In the genomic region with DNA sequence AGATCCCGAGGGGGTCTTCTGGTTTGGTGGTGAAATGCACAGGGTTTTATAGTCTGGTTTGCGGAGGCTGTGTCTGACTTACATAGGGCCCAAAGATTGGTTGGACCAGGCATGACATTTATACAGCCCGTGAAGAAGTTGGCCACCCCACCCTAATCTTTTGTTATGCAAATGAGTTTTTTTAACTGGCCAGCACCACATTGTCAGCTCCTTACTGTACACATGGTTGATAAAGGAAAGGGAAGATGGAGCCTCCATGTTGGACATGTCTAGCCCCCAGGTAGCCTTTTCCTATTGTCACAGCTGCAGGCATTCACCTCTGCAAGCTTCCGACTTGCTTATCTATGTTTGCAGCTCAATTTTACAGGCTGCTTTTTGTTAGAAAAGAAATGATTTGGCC, we compare ENCODE assay signal across 28 cellular contexts.
"Had no signal": no experiment of that assay in that cellular context is flagged by ENCODE, and none has a peak within 500 bp of the region (broad histone marks: within the 10 kb centered on the region; RNA-seq: fewer than 3 reads in every experiment).

No MANE protein-coding gene starts in this region.

- FAIRE-seq: urothelium cell line had no signal

- H3K27me3 Mint-ChIP-seq: stimulated activated memory B cell treated with anti-CD40 and anti-IgM and Interleukin-4, amounts not matched to agents 10 μg/mL and 1 μg/mL and 100 μg/mL, for 72 hours had no signal

- DNase-seq: stimulated activated CD4-positive, alpha-beta T cell treated with anti-CD3 and anti-CD28 coated beads, Interleukin-2, amount 100 ng/mL, for 48 hours; stimulated activated CD4-positive, alpha-beta T cell treated with anti-CD3 and anti-CD28 coated beads, Interleukin-4, amount 100 ng/mL, for 1 hour; stimulated activated CD4-positive, alpha-beta T cell treated with anti-CD3 and anti-CD28 coated beads, Interleukin-4, amount 100 ng/mL, for 24 hours; stimulated activated CD4-positive, alpha-beta T cell treated with anti-CD3 and anti-CD28 coated beads, Interleukin-4, amount 100 ng/mL, for 4 hours; stimulated activated CD8-positive, alpha-beta memory T cell treated with anti-CD3 and anti-CD28 coated beads, Interleukin-4, amount 100 ng/mL, for 48 hours; stimulated activated naive B cell treated with anti-CD40 and anti-IgM and Interleukin-4, amounts not matched to agents 10 μg/mL and 1 μg/mL and 100 μg/mL, for 72 hours; stimulated activated naive CD4-positive, alpha-beta T cell; stimulated activated naive CD4-positive, alpha-beta T cell treated with Interleukin-2 at 50 U/mL for 16 hours; stimulated activated naive CD8-positive, alpha-beta T cell treated with anti-CD3 and anti-CD28 coated beads, Interleukin-15, amount 100 ng/mL, for 72 hours; stimulated activated naive CD8-positive, alpha-beta T cell treated with anti-CD3 and anti-CD28 coated beads, Interleukin-15, Interleukin-2, amounts not matched to agents 100 U/mL and 50 U/mL, for 24 hours; stomach; substantia nigra; testis; thyroid gland; tibial artery; transverse colon; upper lobe of left lung; upper lobe of right lung; uterus had no signal

- H3K36me3 ChIP-seq: stomach, suprapubic skin, thoracic aorta, thyroid gland, tibial artery, tibial nerve, transverse colon, upper lobe of left lung, upper lobe of right lung, uterus, vagina had no signal

- H3K9me3 Mint-ChIP-seq: type B pancreatic cell had no signal

- ATAC-seq: stimulated activated effector memory CD8-positive, alpha-beta T cell treated with anti-CD3 and anti-CD28 coated beads, Interleukin-12 subunit alpha, Interleukin-12 subunit beta, amount 100 ng/mL, for 72 hours; stimulated activated memory B cell treated with anti-CD40 and anti-IgM and Interleukin-4, amounts not matched to agents 10 μg/mL and 1 μg/mL and 100 μg/mL, for 72 hours; stimulated activated naive B cell treated with anti-CD40 and anti-IgM and Interleukin-4, amounts not matched to agents 10 μg/mL and 1 μg/mL and 100 μg/mL, for 72 hours; stimulated activated naive CD8-positive, alpha-beta T cell treated with anti-CD3 and anti-CD28 coated beads, Interleukin-15, amount 100 ng/mL, for 72 hours; stimulated activated naive CD8-positive, alpha-beta T cell treated with anti-CD3 and anti-CD28 coated beads, Interleukin-15, Interleukin-2, amounts not matched to agents 100 U/mL and 50 U/mL, for 24 hours; upper lobe of right lung had no signal

- H3K27ac ChIP-seq: stomach, suprapubic skin, testis, thoracic aorta, thyroid gland, tibial artery, tibial nerve, transverse colon, upper lobe of left lung, upper lobe of right lung, vagina had no signal

- H3K4me3 ChIP-seq: stomach, suprapubic skin, thoracic aorta, thyroid gland, tibial artery, tibial nerve, transverse colon, upper lobe of left lung, upper lobe of right lung, uterus, vagina had no signal

- H3K9me3 ChIP-seq: suprapubic skin, testis, thoracic aorta, thyroid gland, upper lobe of right lung, uterus, vagina had no signal

- H3K27ac Mint-ChIP-seq: stimulated activated effector memory CD8-positive, alpha-beta T cell treated with anti-CD3 and anti-CD28 coated beads, Interleukin-12 subunit alpha, Interleukin-12 subunit beta, amount 100 ng/mL, for 72 hours; stimulated activated memory B cell treated with anti-CD40 and anti-IgM and Interleukin-4, amounts not matched to agents 10 μg/mL and 1 μg/mL and 100 μg/mL, for 72 hours; stimulated activated naive B cell treated with anti-CD40 and anti-IgM and Interleukin-4, amounts not matched to agents 10 μg/mL and 1 μg/mL and 100 μg/mL, for 72 hours; stimulated activated naive CD8-positive, alpha-beta T cell treated with anti-CD3 and anti-CD28 coated beads, Interleukin-15, amount 100 ng/mL, for 72 hours; stimulated activated naive CD8-positive, alpha-beta T cell treated with anti-CD3 and anti-CD28 coated beads, Interleukin-15, Interleukin-2, amounts not matched to agents 100 ng/mL and 50 ng/mL, for 24 hours; type B pancreatic cell had no signal

- H3K27me3 ChIP-seq: suprapubic skin, testis, thyroid gland, tibial artery, tibial nerve, transverse colon, upper lobe of left lung, upper lobe of right lung, uterus, vagina had no signal

- H3K4me1 Mint-ChIP-seq: stimulated activated effector memory CD8-positive, alpha-beta T cell treated with anti-CD3 and anti-CD28 coated beads, Interleukin-12 subunit alpha, Interleukin-12 subunit beta, amount 100 ng/mL, for 72 hours; stimulated activated memory B cell treated with anti-CD40 and anti-IgM and Interleukin-4, amounts not matched to agents 10 μg/mL and 1 μg/mL and 100 μg/mL, for 72 hours; stimulated activated naive B cell treated with anti-CD40 and anti-IgM and Interleukin-4, amounts not matched to agents 10 μg/mL and 1 μg/mL and 100 μg/mL, for 72 hours; stimulated activated naive CD8-positive, alpha-beta T cell treated with anti-CD3 and anti-CD28 coated beads, Interleukin-15, amount 100 ng/mL, for 72 hours had no signal

- H3K4me1 ChIP-seq: stomach, suprapubic skin, testis, thyroid gland, tibial artery, tibial nerve, transverse colon, upper lobe of left lung, upper lobe of right lung, uterus, vagina had no signal

- H3K36me3 Mint-ChIP-seq: stimulated activated effector memory CD8-positive, alpha-beta T cell treated with anti-CD3 and anti-CD28 coated beads, Interleukin-12 subunit alpha, Interleukin-12 subunit beta, amount 100 ng/mL, for 72 hours; stimulated activated memory B cell treated with anti-CD40 and anti-IgM and Interleukin-4, amounts not matched to agents 10 μg/mL and 1 μg/mL and 100 μg/mL, for 72 hours; type B pancreatic cell had no signal

- H3K4me3 Mint-ChIP-seq: stimulated activated effector memory CD8-positive, alpha-beta T cell treated with anti-CD3 and anti-CD28 coated beads, Interleukin-12 subunit alpha, Interleukin-12 subunit beta, amount 100 ng/mL, for 72 hours; stimulated activated memory B cell treated with anti-CD40 and anti-IgM and Interleukin-4, amounts not matched to agents 10 μg/mL and 1 μg/mL and 100 μg/mL, for 72 hours; stimulated activated naive B cell treated with anti-CD40 and anti-IgM and Interleukin-4, amounts not matched to agents 10 μg/mL and 1 μg/mL and 100 μg/mL, for 72 hours; stimulated activated naive CD8-positive, alpha-beta T cell treated with anti-CD3 and anti-CD28 coated beads, Interleukin-15, amount 100 ng/mL, for 72 hours; stimulated activated naive CD8-positive, alpha-beta T cell treated with anti-CD3 and anti-CD28 coated beads, Interleukin-15, Interleukin-2, amounts not matched to agents 100 ng/mL and 50 ng/mL, for 24 hours; type B pancreatic cell had no signal
